30 cellular contexts compared by ENCODE assay signal in genomic region chrX:9805956-9806355, GRCh38. TPM values are rescaled to one million over a fixed set of nuclear protein-coding genes. Genes with fewer than 3 reads are reported as not detected.
"Had no signal": no experiment of that assay in that cellular context is flagged by ENCODE, and none has a peak within 500 bp of the region (broad histone marks: within the 10 kb centered on the region; RNA-seq: fewer than 3 reads in every experiment).

No MANE protein-coding gene starts in this region.

- H3K9me3 ChIP-seq: esophagus muscularis mucosa, gastroesophageal sphincter, ovary, right lobe of liver, thoracic aorta, tibial nerve, upper lobe of left lung had no signal

- H3K4me1 ChIP-seq: esophagus muscularis mucosa, foreskin keratinocyte, gastroesophageal sphincter, heart left ventricle, tibial nerve, upper lobe of left lung had no signal

- H3K9me3 Mint-ChIP-seq: memory B cell; natural killer cell; stimulated activated naive CD8-positive, alpha-beta T cell treated with anti-CD3 and anti-CD28 coated beads, Interleukin-15, Interleukin-2, amounts not matched to agents 100 ng/mL and 50 ng/mL, for 24 hours had no signal

- H3K4me3 Mint-ChIP-seq: memory B cell; natural killer cell; stimulated activated naive B cell treated with anti-CD40 and anti-IgM and Interleukin-4, amounts not matched to agents 10 μg/mL and 1 μg/mL and 100 μg/mL, for 72 hours; stimulated activated naive CD8-positive, alpha-beta T cell treated with anti-CD3 and anti-CD28 coated beads, Interleukin-15, Interleukin-2, amounts not matched to agents 100 ng/mL and 50 ng/mL, for 24 hours had no signal

- H3K27ac Mint-ChIP-seq: memory B cell; natural killer cell; stimulated activated naive B cell treated with anti-CD40 and anti-IgM and Interleukin-4, amounts not matched to agents 10 μg/mL and 1 μg/mL and 100 μg/mL, for 72 hours; stimulated activated naive CD8-positive, alpha-beta T cell treated with anti-CD3 and anti-CD28 coated beads, Interleukin-15, Interleukin-2, amounts not matched to agents 100 ng/mL and 50 ng/mL, for 24 hours had no signal

- H3K27me3 ChIP-seq: esophagus muscularis mucosa, foreskin keratinocyte, gastroesophageal sphincter, ovary, right lobe of liver, tibial nerve, upper lobe of left lung had no signal

- H3K36me3 Mint-ChIP-seq: memory B cell, natural killer cell had no signal

- H3K4me3 ChIP-seq: coronary artery, esophagus muscularis mucosa, gastroesophageal sphincter, heart left ventricle, lung, ovary, right lobe of liver, thoracic aorta, tibial nerve, upper lobe of left lung had no signal

- H3K27me3 Mint-ChIP-seq: memory B cell; stimulated activated naive CD8-positive, alpha-beta T cell treated with anti-CD3 and anti-CD28 coated beads, Interleukin-15, Interleukin-2, amounts not matched to agents 100 ng/mL and 50 ng/mL, for 24 hours had no signal

- H3K4me1 Mint-ChIP-seq: memory B cell; natural killer cell; stimulated activated naive B cell treated with anti-CD40 and anti-IgM and Interleukin-4, amounts not matched to agents 10 μg/mL and 1 μg/mL and 100 μg/mL, for 72 hours had no signal

- ATAC-seq: foreskin keratinocyte; gastroesophageal sphincter; heart left ventricle; left lobe of liver; natural killer cell; right lobe of liver; stimulated activated naive B cell treated with anti-CD40 and anti-IgM and Interleukin-4, amounts not matched to agents 10 μg/mL and 1 μg/mL and 100 μg/mL, for 72 hours had no signal

- DNase-seq: dermis blood vessel endothelial cell; effector memory CD4-positive, alpha-beta T cell; foreskin keratinocyte; heart left ventricle; hippocampal formation; islet precursor cell; kidney glomerular epithelial cell; natural killer cell; occipital lobe; ovary; retina; right lobe of liver; small intestine; stimulated activated CD4-positive, alpha-beta T cell treated with anti-CD3 and anti-CD28 coated beads, Interleukin-12 subunit alpha, Interleukin-12 subunit beta, amount 100 ng/mL, for 4 hours; stimulated activated CD4-positive, alpha-beta T cell treated with anti-CD3 and anti-CD28 coated beads, Interleukin-1b, Interleukin-23, amount 100 ng/mL, for 48 hours; stimulated activated CD4-positive, alpha-beta T cell treated with anti-CD3 and anti-CD28 coated beads, Interleukin-4, amount 100 ng/mL, for 4 hours; stimulated activated naive B cell treated with anti-CD40 and anti-IgM and Interleukin-4, amounts not matched to agents 10 μg/mL and 1 μg/mL and 100 μg/mL, for 72 hours; upper lobe of left lung had no signal

- H3K36me3 ChIP-seq: esophagus muscularis mucosa, gastroesophageal sphincter, heart left ventricle, ovary, right lobe of liver, thoracic aorta, tibial nerve, upper lobe of left lung had no signal

- H3K27ac ChIP-seq: coronary artery, esophagus muscularis mucosa, foreskin keratinocyte, gastroesophageal sphincter, heart left ventricle, ovary, right lobe of liver, thoracic aorta, tibial nerve, upper lobe of left lung had no signal

RNA-seq across cellular contexts. Expression of gene SHROOM2, which starts 19.7 kb away (rescaled TPM):
- total RNA-seq: natural killer cell had no signal

RNA-seq across cellular contexts. Expression of gene GPR143, which starts 40.3 kb away (rescaled TPM):
- total RNA-seq: chondrocyte, fibroblast of lung, gastroesophageal sphincter, mononuclear cell, natural killer cell had no signal
